11 cellular contexts compared by ENCODE assay signal in the genomic region with DNA sequence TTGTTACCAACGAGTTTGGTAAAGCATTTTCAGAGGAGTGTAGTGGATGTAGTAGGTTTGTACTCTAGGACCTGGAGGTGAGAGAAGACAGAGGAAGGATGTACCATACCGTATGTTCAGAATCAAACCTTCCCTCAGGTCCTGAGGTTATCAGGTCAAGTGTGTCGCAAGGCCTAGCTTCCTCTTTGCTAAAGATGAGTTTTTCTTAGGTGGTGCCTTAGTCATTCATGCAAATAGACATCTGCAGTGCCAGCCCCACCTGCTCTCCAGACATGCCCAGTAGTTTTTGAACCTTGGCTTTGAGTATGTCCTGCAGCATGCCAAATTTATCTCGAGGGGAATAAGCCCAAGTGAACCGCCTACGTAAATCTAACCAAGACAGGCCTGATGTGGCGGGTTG.
A peak's percentile ranks its signal among the peaks of the same experiment; 100 is the strongest.
DNase-seq lines count a peak whose midpoint lies in the region; ATAC-seq and TF ChIP-seq lines count a peak whose summit lies in the region.
"Had no signal": no experiment of that assay in that cellular context is flagged by ENCODE, and none has a peak within 500 bp of the region (broad histone marks: within the 10 kb centered on the region; RNA-seq: fewer than 3 reads in every experiment).

No MANE protein-coding gene starts in this region.

- no peaks in the 10 kb centered on the region for H3K9me2 ChIP-seq in DOHH2 (replicated peaks; ENCODE audit: control insufficient read depth, low read length)
- no peaks in the 10 kb centered on the region for H3K9me2 ChIP-seq in OCI-LY1 (ENCODE audit: low read depth, low read length)

- peaks cover 5% of the 10 kb centered on the region; the same call in 1 of the 2 replicates for H3K36me3 ChIP-seq in DOHH2 (ENCODE audit: control insufficient read depth, low read length)
- peaks cover under 1% of the 10 kb centered on the region; the same call in 1 of the 2 replicates for H3K36me3 ChIP-seq in OCI-LY1 (ENCODE audit: insufficient read depth, low read length)
- H3K36me3 ChIP-seq in brain microvascular endothelial cell (replicated peaks): no peaks in the 10 kb centered on the region
- no peaks in the 10 kb centered on the region for H3K36me3 ChIP-seq in WERI-Rb-1
- no peaks in the 10 kb centered on the region for H3K36me3 ChIP-seq in stomach

- peaks cover 8% of the 10 kb centered on the region for H3F3A ChIP-seq in DOHH2 (ENCODE audit: control insufficient read depth, insufficient read depth)
- no peaks in the 10 kb centered on the region for H3F3A ChIP-seq in OCI-LY1 (ENCODE audit: insufficient read depth, low read length)

- in situ Hi-C loops in brain microvascular endothelial cell (cut with HindIII; ENCODE audit: low pct_ligation_motif_present, low sequenced_read_pairs): no loop called here

- H4K20me1 ChIP-seq in DOHH2 (ENCODE audit: control insufficient read depth, insufficient read depth, low read depth, low read length) (no peaks in the 10 kb centered on the region), OCI-LY1 (ENCODE audit: insufficient read depth, low read length) (no peaks in the 10 kb centered on the region)

- H3K27me3 ChIP-seq in DOHH2 (ENCODE audit: control insufficient read depth, low read length) (no peaks in the 10 kb centered on the region), OCI-LY1 (ENCODE audit: insufficient read depth, low read length) (no peaks in the 10 kb centered on the region), brain microvascular endothelial cell (replicated peaks) (no peaks in the 10 kb centered on the region), WERI-Rb-1 (ENCODE audit: insufficient read depth, low read depth, severe bottlenecking) (no peaks in the 10 kb centered on the region), stomach (no peaks in the 10 kb centered on the region)

- H3K4me3 ChIP-seq in DOHH2 (ENCODE audit: low read length) (peak overlapping the region; percentile 41), OCI-LY1 (ENCODE audit: low read depth, low read length, poor library complexity, severe bottlenecking) (no peak overlapping the region), brain microvascular endothelial cell (ENCODE audit: low read depth, low read length) (no peak overlapping the region), WERI-Rb-1 (ENCODE audit: low read depth, low read length) (no peak overlapping the region), stomach (no peak overlapping the region)

- TF ChIP-seq CTCF in DOHH2 (IDR thresholded peaks at IDR 0.05; ENCODE audit: low read depth, low read length, poor library complexity, severe bottlenecking): no peak
- TF ChIP-seq CTCF in OCI-LY1 (IDR thresholded peaks at IDR 0.05; ENCODE audit: low read length): no peak
- no peak for TF ChIP-seq CTCF in brain microvascular endothelial cell (IDR thresholded peaks at IDR 0.05; ENCODE audit: low read depth, low read length, missing control alignments)
- no peak for TF ChIP-seq CTCF in WERI-Rb-1 (IDR thresholded peaks at IDR 0.05; ENCODE audit: low read depth, low read length)
- no peak for TF ChIP-seq CTCF in stomach (IDR thresholded peaks at IDR 0.05)

- H3K27ac ChIP-seq in DOHH2 (ENCODE audit: low read depth, low read length) (peak overlapping the region; percentile 35), OCI-LY1 (ENCODE audit: low read depth, low read length, poor library complexity, severe bottlenecking) (peak overlapping the region; percentile 81), brain microvascular endothelial cell (no peak overlapping the region), WERI-Rb-1 (no peak overlapping the region), stomach (no peak overlapping the region)
- H3K27ac ChIP-seq: C4-2B had no signal

- WGBS in stomach, 5 donors: 78 to 89% (median 85%) methylated on average over 7 of the region's 7 CpGs

- H3K79me2 ChIP-seq in DOHH2 (ENCODE audit: control insufficient read depth, low read length) (peaks cover 17% of the 10 kb centered on the region), OCI-LY1 (ENCODE audit: insufficient read depth, low read length) (peaks cover 5% of the 10 kb centered on the region; the same call in 1 of the 2 replicates)

- peak overlapping the region; percentile 1; the same call in 1 of the 2 replicates for H3K9ac ChIP-seq in OCI-LY1 (ENCODE audit: low read length)

- H3K4me2 ChIP-seq in DOHH2 (ENCODE audit: low read length): peak overlapping the region; percentile 63
- peak overlapping the region; percentile 36 for H3K4me2 ChIP-seq in OCI-LY1 (ENCODE audit: low read length)

- no peak for TF ChIP-seq EP300 in stomach (IDR thresholded peaks at IDR 0.05)

- no peak for DNase-seq in brain microvascular endothelial cell
- no peak for DNase-seq in WERI-Rb-1
- DNase-seq in stimulated activated CD4-positive, alpha-beta T cell treated with anti-CD3 and anti-CD28 coated beads, Interleukin-15, amount 100 ng/mL, for 24 hours: no peak
- no peak for DNase-seq in stomach
- DNase-seq: hippocampal formation, right cardiac atrium had no signal

- intact Hi-C loops in stomach (cut with DNase I; ENCODE audit: low total_unique reads): no loop called here

- H3K9me3 ChIP-seq in DOHH2 (ENCODE audit: control insufficient read depth, insufficient read depth, low read length) (no peaks in the 10 kb centered on the region), OCI-LY1 (ENCODE audit: low read length) (0 out of 2 replicates have a peak, but pooled peaks cover 5% of the 10 kb centered on the region), WERI-Rb-1 (ENCODE audit: severe bottlenecking) (no peaks in the 10 kb centered on the region), stomach (no peaks in the 10 kb centered on the region)

- no peak for TF ChIP-seq POLR2A in stomach (IDR thresholded peaks at IDR 0.05)

- H3K4me1 ChIP-seq in DOHH2 (ENCODE audit: control insufficient read depth, low read length) (peaks cover 56% of the 10 kb centered on the region), OCI-LY1 (ENCODE audit: insufficient read depth, low read length, severe bottlenecking) (peaks cover 50% of the 10 kb centered on the region), stomach (peaks cover 0 to 16% (median 4%) of the 10 kb centered on the region in 4 donors)

- H2AFZ ChIP-seq in OCI-LY1 (ENCODE audit: low read length): no peak overlapping the region

- ATAC-seq in GM19395 (IDR thresholded peaks at IDR 0.05; ENCODE audit: unreplicated experiment): peak; percentile 99
- ATAC-seq in HG03039 (IDR thresholded peaks at IDR 0.05; ENCODE audit: unreplicated experiment): peak; percentile 98
- ATAC-seq: right cardiac atrium had no signal

Comparison
In these comparisons a context has a peak if more than half of its experiments do, and no peak if none do; other contexts are left out.
1. H3K27ac ChIP-seq: peak in DOHH2 (single experiment) and OCI-LY1 (single experiment); none in brain microvascular endothelial cell (single experiment), WERI-Rb-1 (single experiment) and stomach (0 of 5).